8 cellular contexts compared by ENCODE assay signal in genomic region chr1:118987431-118988185, GRCh38. TPM values are rescaled to one million over a fixed set of nuclear protein-coding genes. Genes with fewer than 3 reads are reported as not detected.
A peak's percentile ranks its signal among the peaks of the same experiment; 100 is the strongest.
DNase-seq lines count a peak whose midpoint lies in the region; ATAC-seq, FAIRE-seq and TF ChIP-seq lines count a peak whose summit lies in the region.

No MANE protein-coding gene starts in this region.

- H3K4me3 ChIP-seq in K562 (peak overlapping the region; percentile 29), lower leg skin (ENCODE audit: low read depth, poor library complexity, severe bottlenecking) (peak overlapping the region; percentile 50), aorta (ENCODE audit: low read length in 2 of 2) (peak overlapping the region; percentile 39 to 40)

- no peaks in the 10 kb centered on the region for H3K9me1 ChIP-seq in K562 (ENCODE audit: control insufficient read depth, insufficient read depth, low read length)

- H3K9me3 ChIP-seq in K562 (replicated peaks; ENCODE audit: control insufficient read depth, insufficient read depth, low read depth, low read length) (no peaks in the 10 kb centered on the region), aorta (ENCODE audit: control insufficient read depth, low read length) (no peaks in the 10 kb centered on the region)

- peaks cover 5% of the 10 kb centered on the region; the same call in 1 of the 3 replicates for H3K79me2 ChIP-seq in K562 (ENCODE audit: control insufficient read depth, insufficient read depth, low read length)

- TSS peak; percentile 44 for BruUV-seq in K562 (replicated peaks; lab: Mats Ljungman, UMichigan)

- in situ Hi-C loops in K562 (cut with MboI): no loop called here

- no peak for TF ChIP-seq RAD21 in K562 (CRISPR knock-in tag; conservative IDR thresholded peaks at IDR 0.05 in 1 of 2, IDR thresholded peaks at IDR 0.05 in 1 of 2)

- peak; percentile 60 for ATAC-seq in K562
- peak; percentile 69 for ATAC-seq in aorta (ENCODE audit: low FRiP score)
- no peak for ATAC-seq in HG03342 (IDR thresholded peaks at IDR 0.05; ENCODE audit: unreplicated experiment)

- H3K36me3 ChIP-seq in K562 (ENCODE audit: control insufficient read depth, insufficient read depth, low read length) (no peaks in the 10 kb centered on the region), aorta (ENCODE audit: control insufficient read depth in 1 of 2, insufficient read depth in 2 of 2, low read length in 1 of 2) (no peaks in the 10 kb centered on the region)

- TF ChIP-seq POLR2A in K562 (conservative IDR thresholded peaks at IDR 0.05): no peak
- TF ChIP-seq POLR2A in lower leg skin (IDR thresholded peaks at IDR 0.05): no peak

- DNase-seq in stimulated activated CD4-positive, alpha-beta T cell treated with anti-CD3 and anti-CD28 coated beads, Interleukin-15, amount 100 ng/mL, for 24 hours: peak; percentile 11
- no peak for DNase-seq in stimulated activated CD4-positive, alpha-beta T cell treated with anti-CD3 and anti-CD28 coated beads, Interleukin-4, amount 100 ng/mL, for 1 hour
- DNase-seq in K562 (ENCODE audit: extremely low read depth in 1 of 4, low spot score in 3 of 4): peak in 1 of 4 experiments; percentile 52
- peak in 1 of 2 donors; percentile 86 for DNase-seq in lower leg skin (ENCODE audit: low spot score in 2 of 2)
- DNase-seq in aorta: no peak
- no peak for DNase-seq in frontal cortex (ENCODE audit: low spot score in 2 of 2)
- no peak for DNase-seq in SIG-M5 (lab: John Stamatoyannopoulos, UW)

- H2AFZ ChIP-seq in K562 (ENCODE audit: low read depth, low read length): peak overlapping the region; percentile 36; the same call in 1 of the 2 replicates

- H3K9ac ChIP-seq in K562 (ENCODE audit: insufficient read depth in 1 of 2, low read depth in 2 of 2, low read length in 2 of 2): peak overlapping the region; percentile 47 to 80

- CTCF ChIA-PET in K562 (lab: Yijun Ruan, JAX; ENCODE audit: low intra/inter-chr PET ratio): no interaction called here

- TF ChIP-seq CTCF in K562 (IDR thresholded peaks at IDR 0.05 in 2 of 3, conservative IDR thresholded peaks at IDR 0.05 in 1 of 3; ENCODE audit: insufficient read depth in 2 of 3, low read depth in 1 of 3, low read length in 3 of 3) (no peak), lower leg skin (IDR thresholded peaks at IDR 0.05) (no peak)

- peak overlapping the region; percentile 45 for H3K4me2 ChIP-seq in K562 (ENCODE audit: insufficient read depth, low read length)

- no peak for TF ChIP-seq EP300 in K562 (IDR thresholded peaks at IDR 0.05; ENCODE audit: low read length)

- no peaks in the 10 kb centered on the region for H4K20me1 ChIP-seq in K562 (replicated peaks; ENCODE audit: control insufficient read depth, insufficient read depth, low read length)

- H3K4me1 ChIP-seq in K562 (replicated peaks in 1 of 2; ENCODE audit: control insufficient read depth in 2 of 2, insufficient read depth in 2 of 2, low read length in 2 of 2): peaks cover 0 to 23% of the 10 kb centered on the region in 2 experiments; a peak in 3 of 5 replicates
- H3K4me1 ChIP-seq in aorta (ENCODE audit: control insufficient read depth in 1 of 2, insufficient read depth in 2 of 2, low read length in 2 of 2): no peaks in the 10 kb centered on the region

- POLR2A ChIA-PET in K562 (lab: Yijun Ruan, JAX): interaction anchor here (0.6 kb wide), 4 partner anchors 8 to 912 kb away, joined by 3 read pairs; no protein-coding TSS in a partner anchor

- H3K27ac ChIP-seq in K562 (ENCODE audit: extremely low read depth, low read depth, low read length): peak overlapping the region; percentile 42; the same call in 1 of the 3 replicates
- no peak overlapping the region for H3K27ac ChIP-seq in aorta (ENCODE audit: low read depth in 1 of 2, low read length in 2 of 2)

- FAIRE-seq in K562 (lab: Jason Lieb, UNC) (no peak), frontal cortex (lab: Jason Lieb, UNC) (no peak)

- intact Hi-C loops in K562 (cut with micrococcal nuclease): loop anchor here (2.0 kb wide), 1 partner anchor 25 kb away; no protein-coding TSS in a partner anchor
- intact Hi-C loops in lower leg skin (cut with DNase I; ENCODE audit: low total_unique reads): no loop called here
- intact Hi-C loops in aorta (cut with DNase I): no loop called here

- H3K27me3 ChIP-seq in K562 (ENCODE audit: control insufficient read depth in 2 of 2, insufficient read depth in 2 of 2, low read length in 2 of 2): peaks cover 59 to 98% of the 10 kb centered on the region in 2 experiments
- H3K27me3 ChIP-seq in aorta (ENCODE audit: control insufficient read depth in 1 of 2, insufficient read depth in 2 of 2, low read length in 1 of 2): peaks cover 0 to 6% of the 10 kb centered on the region in 2 donors

- WGBS in K562 (ENCODE audit: insufficient coverage, low coverage, missing lambda C conversion rate): 9% methylated on average over 67 of the region's 67 CpGs
- 1 to 2% methylated on average over 57 to 63 of the region's 67 CpGs for WGBS in lower leg skin, 2 donors
- WGBS in aorta, 2 donors: 1 to 2% methylated on average over 64 to 67 of the region's 67 CpGs

TF ChIP-seq in K562, 482 proteins besides CTCF, POLR2A, EP300 and RAD21 (continues in another document):
- TF ChIP-seq L3MBTL2 (IDR thresholded peaks at IDR 0.05): peak; percentile 92
- TF ChIP-seq NCOR1 (IDR thresholded peaks at IDR 0.05): no peak
- TF ChIP-seq ERF (CRISPR knock-in tag; IDR thresholded peaks at IDR 0.05): peak; percentile 35; the same call in 1 of the 2 replicates
- TF ChIP-seq CCNT2 (IDR thresholded peaks at IDR 0.05; ENCODE audit: borderline replicate concordance, extremely low read depth, insufficient read length, low read depth, low read length): peak; percentile 7
- TF ChIP-seq DMBX1 (CRISPR knock-in tag; IDR thresholded peaks at IDR 0.05; ENCODE audit: borderline replicate concordance): no peak
- no peak for TF ChIP-seq DEAF1 (CRISPR knock-in tag; IDR thresholded peaks at IDR 0.05)
- no peak for TF ChIP-seq U2AF2 (optimal IDR thresholded peaks at IDR 0.05; ENCODE audit: low read depth, low read length)
- TF ChIP-seq CEBPG (CRISPR knock-in tag; IDR thresholded peaks at IDR 0.05): no peak
- TF ChIP-seq CEBPG (tag; conservative IDR thresholded peaks at IDR 0.05 in 1 of 2, IDR thresholded peaks at IDR 0.05 in 1 of 2): no peak
- no peak for TF ChIP-seq GATAD2B (IDR thresholded peaks at IDR 0.05; ENCODE audit: borderline replicate concordance)
- no peak for TF ChIP-seq ZBTB49 (CRISPR knock-in tag; IDR thresholded peaks at IDR 0.05; ENCODE audit: borderline replicate concordance)
- TF ChIP-seq POLR2G (IDR thresholded peaks at IDR 0.05; ENCODE audit: low read depth, low read length): peak; percentile 36; the same call in 1 of the 2 replicates
- TF ChIP-seq ZNF589 (CRISPR knock-in tag; IDR thresholded peaks at IDR 0.05; ENCODE audit: low read depth): peak; percentile 59; the same call in 1 of the 2 replicates
- no peak for TF ChIP-seq BACH1 (tag; IDR thresholded peaks at IDR 0.05)

RNA-seq across cellular contexts. Expression of gene TBX15, which starts 0.5 kb away (rescaled TPM):
- total RNA-seq in K562 (2011; cell fraction: chromatin; rRNA removed; ENCODE audit: low replicate concordance): 0.28 and 0.95 TPM in 2 replicates
- 0.33 and 0.66 TPM in 2 replicates for total RNA-seq in K562 (2011; cell fraction: nucleolus; rRNA removed)
- 0.31 and 0.73 TPM in 2 replicates for total RNA-seq in K562 (2011; cell fraction: nucleoplasm; rRNA removed)
- total RNA-seq in K562 (2014; rRNA removed) (2.4 and 2.6 TPM in 2 replicates), K562 (2014; rRNA removed; fragmentation: Illumina TruSeq; extraction: Trizol) (1.9 and 2.1 TPM in 2 replicates), K562 (2015; rRNA removed; fragmentation: Illumina TruSeq; extraction: Trizol) (1.7 and 2.1 TPM in 2 replicates), K562 (2021) (2.6 and 2.7 TPM in 2 replicates), lower leg skin (10 to 100 TPM in 1 of 4 donors, 1 to 10 TPM in 3; 4.7 to 17.0 (median 5.9) TPM), aorta (1 to 10 TPM; 2.2 to 2.3 TPM), frontal cortex (0.82 TPM)
- polyA plus RNA-seq in K562 (2011; rRNA removed) (0.03 TPM in 1 of 2 replicates, not detected in the other), K562 (2014; fragmentation: Illumina TruSeq; extraction: Trizol) (2.4 and 3.0 TPM in 2 replicates), K562 (2014; fragmentation: Nextera tagmentation; extraction: Ambion mirVana) (1 to 10 TPM; 1.7 to 3.4 TPM), K562 (2014; rRNA removed) (2.1 and 2.3 TPM in 2 replicates), aorta (1 to 10 TPM; 1.6 to 3.1 TPM)
- 0.03 TPM in 2 replicates for polyA plus RNA-seq in K562 (2011; cell fraction: cytosol; rRNA removed)
- 0.06 and 0.07 TPM in 2 replicates for polyA plus RNA-seq in K562 (2011; cell fraction: nucleus; rRNA removed)
- 2.2 and 10.1 TPM in 2 replicates for polyA plus RNA-seq in K562 (2012)
- 0.04 and 0.06 TPM in 2 replicates for polyA minus RNA-seq in K562 (2011; rRNA and poly(A)+ RNA removed)
- not detected in 2 replicates for polyA minus RNA-seq in K562 (2011; cell fraction: cytosol; rRNA and poly(A)+ RNA removed)
- not detected in 2 replicates for polyA minus RNA-seq in K562 (2011; cell fraction: nucleus; rRNA and poly(A)+ RNA removed)
